9 cellular contexts compared by ENCODE assay signal in the genomic region with DNA sequence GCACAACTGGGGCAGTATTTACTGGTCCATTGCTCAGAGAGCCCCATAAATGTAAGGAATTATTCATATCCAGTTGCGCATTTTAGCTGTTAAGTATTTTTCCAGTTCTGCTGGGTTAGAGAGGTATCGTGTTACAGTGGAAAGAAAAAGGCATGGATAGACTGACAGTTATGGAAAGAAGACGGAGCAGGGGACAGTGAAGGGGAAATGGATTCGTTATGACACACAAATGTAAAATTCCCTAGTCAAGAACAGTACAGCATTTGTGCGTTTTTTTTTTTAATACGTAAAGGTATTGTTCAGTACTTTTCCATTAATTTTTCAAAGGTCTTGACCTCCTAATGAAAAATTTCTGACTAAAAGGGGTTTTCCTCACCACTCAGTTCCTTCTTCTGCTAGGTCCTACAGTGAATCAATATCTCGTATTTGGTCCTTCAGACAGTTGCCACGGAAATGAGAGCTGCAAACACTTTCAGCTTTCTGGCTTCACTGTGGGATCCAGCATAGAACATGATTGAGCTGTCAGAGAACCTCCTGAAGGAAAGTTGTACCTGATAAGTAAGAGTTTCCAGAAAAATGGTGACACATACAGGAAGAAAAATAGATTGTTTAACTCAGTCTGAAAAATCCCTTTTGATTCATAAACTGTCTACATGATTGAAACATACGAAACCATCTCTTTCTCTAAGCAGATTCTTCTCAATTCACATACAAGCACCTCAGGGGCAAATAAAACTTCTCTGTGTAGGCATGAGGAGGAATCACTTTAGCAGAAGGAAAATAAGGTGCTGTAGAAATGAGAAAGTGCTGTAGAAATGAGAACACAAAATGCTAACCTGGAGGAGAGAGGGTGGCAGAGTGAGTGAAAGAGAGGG. TPM values are rescaled to one million over a fixed set of nuclear protein-coding genes. Genes with fewer than 3 reads are reported as not detected.
DNase-seq lines count a peak whose midpoint lies in the region; ATAC-seq and TF ChIP-seq lines count a peak whose summit lies in the region.
"Had no signal": no experiment of that assay in that cellular context is flagged by ENCODE, and none has a peak within 500 bp of the region (broad histone marks: within the 10 kb centered on the region; RNA-seq: fewer than 3 reads in every experiment).

No MANE protein-coding gene starts in this region.

- peak overlapping the region; percentile 59 for H3K27ac Mint-ChIP-seq in MCF 10A (ENCODE audit: low read depth, unreplicated experiment)
- H3K27ac Mint-ChIP-seq in activated naive CD4-positive, alpha-beta T cell treated with anti-CD3 and anti-CD28 coated beads for 36 hours: peak overlapping the region; percentile 96
- peak overlapping the region; percentile 75 for H3K27ac Mint-ChIP-seq in stimulated activated effector memory CD8-positive, alpha-beta T cell treated with anti-CD3 and anti-CD28 coated beads, Interleukin-12 subunit alpha, Interleukin-12 subunit beta, amount 100 ng/mL, for 72 hours

- no peak overlapping the region for H3K9ac ChIP-seq in mammary epithelial cell (ENCODE audit: insufficient read depth, low read length)

- H3K4me3 ChIP-seq in mammary epithelial cell (replicated peaks in 1 of 3; ENCODE audit: insufficient read depth in 1 of 3, low read depth in 2 of 3, low read length in 3 of 3): no peak overlapping the region

- H3K9me3 Mint-ChIP-seq in MCF 10A (ENCODE audit: unreplicated experiment): no peaks in the 10 kb centered on the region
- H3K9me3 Mint-ChIP-seq in activated naive CD4-positive, alpha-beta T cell treated with anti-CD3 and anti-CD28 coated beads for 36 hours: no peaks in the 10 kb centered on the region
- no peaks in the 10 kb centered on the region for H3K9me3 Mint-ChIP-seq in stimulated activated effector memory CD8-positive, alpha-beta T cell treated with anti-CD3 and anti-CD28 coated beads, Interleukin-12 subunit alpha, Interleukin-12 subunit beta, amount 100 ng/mL, for 72 hours

- no peaks in the 10 kb centered on the region for H3K27me3 ChIP-seq in mammary epithelial cell (ENCODE audit: insufficient read depth, low read length)

- H4K20me1 ChIP-seq in mammary epithelial cell (ENCODE audit: insufficient read depth, low read length): no peaks in the 10 kb centered on the region

- H3K27ac ChIP-seq in mammary epithelial cell (ENCODE audit: insufficient read depth, low read depth, low read length): no peak overlapping the region
- H3K27ac ChIP-seq: C4-2B had no signal

- no TSS peak for BruUV-seq in MCF 10A (replicated peaks; lab: Mats Ljungman, UMichigan)
- BruUV-seq in mammary epithelial cell (replicated peaks; lab: Mats Ljungman, UMichigan): no TSS peak

- TF ChIP-seq CTCF in MCF 10A (IDR thresholded peaks at IDR 0.05; ENCODE audit: unreplicated experiment) (no peak), mammary epithelial cell (conservative IDR thresholded peaks at IDR 0.05 in 1 of 2, IDR thresholded peaks at IDR 0.05 in 1 of 2; ENCODE audit: extremely low read depth in 1 of 2, insufficient read depth in 1 of 2, low read depth in 1 of 2, low read length in 2 of 2) (no peak)

- CTCF ChIA-PET in MCF 10A (lab: Yijun Ruan, JAX): interaction anchor here (0.6 to 1.4 kb wide), 9 partner anchors 65 to 1722 kb away, joined by 3 to 6 read pairs (median 3); no protein-coding TSS in a partner anchor
- CTCF ChIA-PET in mammary epithelial cell (lab: Charles Lee; ENCODE audit: low non-redundant PET): no interaction called here
- CTCF ChIA-PET in activated naive CD4-positive, alpha-beta T cell treated with anti-CD3 and anti-CD28 coated beads for 36 hours (lab: Charles Lee): interaction anchor here (0.7 to 2.4 kb wide), 13 partner anchors 22 to 254 kb away, joined by 3 to 10 read pairs (median 4); partner anchors contain the start of genes BBS12 and IL2

- H3K9me3 ChIP-seq in mammary epithelial cell (replicated peaks; ENCODE audit: insufficient read depth, low read length): no peaks in the 10 kb centered on the region

- no peak overlapping the region for H2AFZ ChIP-seq in mammary epithelial cell (ENCODE audit: low read depth, low read length)

- H3K79me2 ChIP-seq in mammary epithelial cell (ENCODE audit: insufficient read depth, low read length): peaks cover 77% of the 10 kb centered on the region

- no peak overlapping the region for H3K4me3 Mint-ChIP-seq in MCF 10A (ENCODE audit: unreplicated experiment)
- peak overlapping the region; percentile 54 for H3K4me3 Mint-ChIP-seq in activated naive CD4-positive, alpha-beta T cell treated with anti-CD3 and anti-CD28 coated beads for 36 hours
- H3K4me3 Mint-ChIP-seq in stimulated activated effector memory CD8-positive, alpha-beta T cell treated with anti-CD3 and anti-CD28 coated beads, Interleukin-12 subunit alpha, Interleukin-12 subunit beta, amount 100 ng/mL, for 72 hours: peak overlapping the region; percentile 38

- H3K4me1 Mint-ChIP-seq in MCF 10A (ENCODE audit: insufficient read depth, unreplicated experiment): peaks cover 6% of the 10 kb centered on the region
- peaks cover 80% of the 10 kb centered on the region for H3K4me1 Mint-ChIP-seq in activated naive CD4-positive, alpha-beta T cell treated with anti-CD3 and anti-CD28 coated beads for 36 hours (ENCODE audit: low read depth)
- peaks cover 28% of the 10 kb centered on the region for H3K4me1 Mint-ChIP-seq in stimulated activated effector memory CD8-positive, alpha-beta T cell treated with anti-CD3 and anti-CD28 coated beads, Interleukin-12 subunit alpha, Interleukin-12 subunit beta, amount 100 ng/mL, for 72 hours

- POLR2A ChIA-PET in MCF 10A (lab: Yijun Ruan, JAX): interaction anchor here (1.2 kb wide), 1 partner anchor 18 kb away, joined by 4 read pairs; no protein-coding TSS in a partner anchor

- no peaks in the 10 kb centered on the region for H3K27me3 Mint-ChIP-seq in MCF 10A (ENCODE audit: insufficient read depth, unreplicated experiment)
- no peaks in the 10 kb centered on the region for H3K27me3 Mint-ChIP-seq in activated naive CD4-positive, alpha-beta T cell treated with anti-CD3 and anti-CD28 coated beads for 36 hours (ENCODE audit: low read depth)

- peak; percentile 72 for ATAC-seq in HG03095 (IDR thresholded peaks at IDR 0.05; ENCODE audit: unreplicated experiment)
- ATAC-seq in stimulated activated effector memory CD8-positive, alpha-beta T cell treated with anti-CD3 and anti-CD28 coated beads, Interleukin-12 subunit alpha, Interleukin-12 subunit beta, amount 100 ng/mL, for 72 hours: peak; percentile 96
- ATAC-seq in esophagus mucosa: no peak

- dilution Hi-C loops in mammary epithelial cell (cut with HindIII; ENCODE audit: low sequenced_read_pairs): loop anchor here (25.0 kb wide), 1 partner anchor 98 kb away; the partner anchor contains the start of gene IL21

- over 99% methylated on average over 9 of the region's 9 CpGs for WGBS in mammary epithelial cell (ENCODE audit: low coverage, missing lambda C conversion rate)

- intact Hi-C loops in MCF 10A (cut with micrococcal nuclease) (no loop called here), mammary epithelial cell (cut with micrococcal nuclease) (no loop called here)
- intact Hi-C loops in activated naive CD4-positive, alpha-beta T cell treated with anti-CD3 and anti-CD28 coated beads for 36 hours (cut with micrococcal nuclease): loop anchor here (1.0 to 5.0 kb wide), 14 partner anchors 9 to 759 kb away; partner anchors contain the start of genes BBS12, IL21 and SPRY1

- in situ Hi-C loops in mammary epithelial cell (cut with MboI; ENCODE audit: low sequenced_read_pairs in 2 of 2): no loop called here

- no peak overlapping the region for H3K4me2 ChIP-seq in mammary epithelial cell (ENCODE audit: insufficient read depth, low read depth, low read length)

- H3K36me3 Mint-ChIP-seq in MCF 10A (ENCODE audit: insufficient read depth, unreplicated experiment): peaks cover 32% of the 10 kb centered on the region
- H3K36me3 Mint-ChIP-seq in activated naive CD4-positive, alpha-beta T cell treated with anti-CD3 and anti-CD28 coated beads for 36 hours (ENCODE audit: low read depth): peaks cover 37% of the 10 kb centered on the region
- H3K36me3 Mint-ChIP-seq in stimulated activated effector memory CD8-positive, alpha-beta T cell treated with anti-CD3 and anti-CD28 coated beads, Interleukin-12 subunit alpha, Interleukin-12 subunit beta, amount 100 ng/mL, for 72 hours: peaks cover 6% of the 10 kb centered on the region

- peaks cover 10% of the 10 kb centered on the region for H3K36me3 ChIP-seq in mammary epithelial cell (ENCODE audit: insufficient read depth, low read length)

- no peak for DNase-seq in MCF 10A (ENCODE audit: unreplicated experiment)
- DNase-seq in mammary epithelial cell: no peak
- peak; percentile 79 for DNase-seq in activated naive CD4-positive, alpha-beta T cell treated with anti-CD3 and anti-CD28 coated beads for 36 hours
- DNase-seq in stimulated activated effector memory CD8-positive, alpha-beta T cell treated with anti-CD3 and anti-CD28 coated beads, Interleukin-12 subunit alpha, Interleukin-12 subunit beta, amount 100 ng/mL, for 72 hours (ENCODE audit: low spot score in 2 of 2): no peak
- DNase-seq in NCI-H2196 (lab: John Stamatoyannopoulos, UW; ENCODE audit: unreplicated experiment): no peak
- DNase-seq in NCI-H345 (lab: John Stamatoyannopoulos, UW): no peak

- H3K4me1 ChIP-seq in mammary epithelial cell (ENCODE audit: insufficient read depth, low read length): peaks cover 3% of the 10 kb centered on the region

RNA-seq across cellular contexts. Expression of gene BBS12, which starts 21.8 kb away (rescaled TPM):
- 4.7 and 8.3 TPM in 2 replicates for total RNA-seq in MCF 10A (2022)
- total RNA-seq in mammary epithelial cell: 10 to 100 TPM in 1 of 2 donors, 1 to 10 TPM in 1; 4.3 to 13.0 TPM
- 2.6 TPM for polyA plus RNA-seq in mammary epithelial cell
- 1.0 TPM for polyA minus RNA-seq in mammary epithelial cell
- 1 to 10 TPM; 1.7 to 2.2 TPM for total RNA-seq in activated naive CD4-positive, alpha-beta T cell treated with anti-CD3 and anti-CD28 coated beads for 36 hours
- total RNA-seq in esophagus mucosa: 1.00 TPM
